8 cellular contexts compared by ENCODE assay signal in the genomic region with DNA sequence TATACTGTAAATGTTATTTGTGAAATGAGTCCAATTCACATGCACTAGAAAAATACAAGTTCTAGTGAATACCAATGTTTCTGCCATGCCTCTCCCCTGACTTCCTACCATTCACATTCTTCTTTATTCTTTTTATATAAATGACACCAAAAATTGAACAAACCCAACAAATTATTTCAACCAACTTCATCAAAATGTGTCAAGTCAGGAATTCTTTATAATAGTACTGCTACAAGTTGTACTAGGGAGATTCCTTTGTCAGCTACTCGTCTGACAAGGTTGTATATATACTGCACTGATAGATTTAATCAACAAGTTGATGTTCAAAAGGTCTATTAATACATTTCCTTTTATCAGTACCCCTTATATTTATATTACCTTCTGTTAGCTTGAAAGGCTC. TPM values are rescaled to one million over a fixed set of nuclear protein-coding genes. Genes with fewer than 3 reads are reported as not detected.
DNase-seq lines count a peak whose midpoint lies in the region; ATAC-seq and TF ChIP-seq lines count a peak whose summit lies in the region.

No MANE protein-coding gene starts in this region.

- peak overlapping the region; percentile 98 for H3K4me3 Mint-ChIP-seq in HFFc6
- H3K4me3 Mint-ChIP-seq in WTC11, result peak overlapping the region; percentile 93

- H3K36me3 Mint-ChIP-seq in HFFc6 (ENCODE audit: low read depth) (peaks cover 31% of the 10 kb centered on the region), WTC11 (no peaks in the 10 kb centered on the region)

- no peaks in the 10 kb centered on the region for H3K27me3 ChIP-seq in foreskin keratinocyte

- H3K27ac Mint-ChIP-seq in HFFc6 (peak overlapping the region; percentile 10), WTC11 (peak overlapping the region; percentile 84)

- POLR2A ChIA-PET in WTC11 (lab: Charles Lee), result interaction anchor here (6.0 kb wide), 1 partner anchor 166 kb away, joined by 78 read pairs; no protein-coding TSS in a partner anchor

- CTCF ChIA-PET in WTC11 (lab: Charles Lee), result no interaction called here

- H3K9me3 Mint-ChIP-seq in HFFc6 (no peaks in the 10 kb centered on the region), WTC11 (no peaks in the 10 kb centered on the region)

- peak overlapping the region in 3 of 7 experiments; percentile 84 to 97 (median 86) for H3K4me3 ChIP-seq in skin epidermis

- H3K4me1 Mint-ChIP-seq in HFFc6 (ENCODE audit: low read depth), result peaks cover 45% of the 10 kb centered on the region
- peaks cover 65% of the 10 kb centered on the region for H3K4me1 Mint-ChIP-seq in WTC11

- no peaks in the 10 kb centered on the region; the same call in 1 of the 2 replicates for H3K27me3 Mint-ChIP-seq in HFFc6 (ENCODE audit: insufficient read depth)
- no peaks in the 10 kb centered on the region; the same call in 1 of the 2 replicates for H3K27me3 Mint-ChIP-seq in WTC11 (ENCODE audit: low read depth)

- DNase-seq in HFFc6, result no peak
- DNase-seq in WTC11 (ENCODE audit: low spot score), result no peak
- DNase-seq in foreskin keratinocyte, result no peak
- no peak for DNase-seq in COLO829 (ENCODE audit: low spot score)
- no peak for DNase-seq in NCI-H446 (lab: John Stamatoyannopoulos, UW)
- no peak for DNase-seq in RKO (ENCODE audit: low spot score)

- peaks cover 33% of the 10 kb centered on the region for H3K4me1 ChIP-seq in foreskin keratinocyte

- H3K27ac ChIP-seq in foreskin keratinocyte (peak overlapping the region; percentile 97), skin epidermis (peak overlapping the region in 12 of 21 experiments; percentile 12 to 100 (median 98))

- no peak for TF ChIP-seq CTCF in HFFc6 (IDR thresholded peaks at IDR 0.05)
- no peak for TF ChIP-seq CTCF in WTC11 (IDR thresholded peaks at IDR 0.05)
- no peak for TF ChIP-seq CTCF in foreskin keratinocyte (conservative IDR thresholded peaks at IDR 0.05)

- no peak for ATAC-seq in WTC11
- no peak for ATAC-seq in foreskin keratinocyte
- ATAC-seq in activated CD4-positive, CD25-positive, alpha-beta regulatory T cell treated with anti-CD3 and anti-CD28 coated beads, Interleukin-2, amount 50 U/mL, for 24 hours, result no peak

TF ChIP-seq in WTC11, 78 proteins besides CTCF, POLR2A, EP300 and RAD21:
- no peak for TF ChIP-seq OVOL2 (CRISPR knock-in tag; IDR thresholded peaks at IDR 0.05; ENCODE audit: borderline replicate concordance)
- TF ChIP-seq, protein P1, sequence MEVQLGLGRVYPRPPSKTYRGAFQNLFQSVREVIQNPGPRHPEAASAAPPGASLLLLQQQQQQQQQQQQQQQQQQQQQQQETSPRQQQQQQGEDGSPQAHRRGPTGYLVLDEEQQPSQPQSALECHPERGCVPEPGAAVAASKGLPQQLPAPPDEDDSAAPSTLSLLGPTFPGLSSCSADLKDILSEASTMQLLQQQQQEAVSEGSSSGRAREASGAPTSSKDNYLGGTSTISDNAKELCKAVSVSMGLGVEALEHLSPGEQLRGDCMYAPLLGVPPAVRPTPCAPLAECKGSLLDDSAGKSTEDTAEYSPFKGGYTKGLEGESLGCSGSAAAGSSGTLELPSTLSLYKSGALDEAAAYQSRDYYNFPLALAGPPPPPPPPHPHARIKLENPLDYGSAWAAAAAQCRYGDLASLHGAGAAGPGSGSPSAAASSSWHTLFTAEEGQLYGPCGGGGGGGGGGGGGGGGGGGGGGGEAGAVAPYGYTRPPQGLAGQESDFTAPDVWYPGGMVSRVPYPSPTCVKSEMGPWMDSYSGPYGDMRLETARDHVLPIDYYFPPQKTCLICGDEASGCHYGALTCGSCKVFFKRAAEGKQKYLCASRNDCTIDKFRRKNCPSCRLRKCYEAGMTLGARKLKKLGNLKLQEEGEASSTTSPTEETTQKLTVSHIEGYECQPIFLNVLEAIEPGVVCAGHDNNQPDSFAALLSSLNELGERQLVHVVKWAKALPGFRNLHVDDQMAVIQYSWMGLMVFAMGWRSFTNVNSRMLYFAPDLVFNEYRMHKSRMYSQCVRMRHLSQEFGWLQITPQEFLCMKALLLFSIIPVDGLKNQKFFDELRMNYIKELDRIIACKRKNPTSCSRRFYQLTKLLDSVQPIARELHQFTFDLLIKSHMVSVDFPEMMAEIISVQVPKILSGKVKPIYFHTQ (CRISPR knock-in tag; IDR thresholded peaks at IDR 0.05), result no peak
- no peak for TF ChIP-seq NFYB (CRISPR knock-in tag; conservative IDR thresholded peaks at IDR 0.05; ENCODE audit: low read depth)
- no peak for TF ChIP-seq ZNF219 (CRISPR knock-in tag; IDR thresholded peaks at IDR 0.05; ENCODE audit: borderline replicate concordance)
- TF ChIP-seq, protein P2, sequence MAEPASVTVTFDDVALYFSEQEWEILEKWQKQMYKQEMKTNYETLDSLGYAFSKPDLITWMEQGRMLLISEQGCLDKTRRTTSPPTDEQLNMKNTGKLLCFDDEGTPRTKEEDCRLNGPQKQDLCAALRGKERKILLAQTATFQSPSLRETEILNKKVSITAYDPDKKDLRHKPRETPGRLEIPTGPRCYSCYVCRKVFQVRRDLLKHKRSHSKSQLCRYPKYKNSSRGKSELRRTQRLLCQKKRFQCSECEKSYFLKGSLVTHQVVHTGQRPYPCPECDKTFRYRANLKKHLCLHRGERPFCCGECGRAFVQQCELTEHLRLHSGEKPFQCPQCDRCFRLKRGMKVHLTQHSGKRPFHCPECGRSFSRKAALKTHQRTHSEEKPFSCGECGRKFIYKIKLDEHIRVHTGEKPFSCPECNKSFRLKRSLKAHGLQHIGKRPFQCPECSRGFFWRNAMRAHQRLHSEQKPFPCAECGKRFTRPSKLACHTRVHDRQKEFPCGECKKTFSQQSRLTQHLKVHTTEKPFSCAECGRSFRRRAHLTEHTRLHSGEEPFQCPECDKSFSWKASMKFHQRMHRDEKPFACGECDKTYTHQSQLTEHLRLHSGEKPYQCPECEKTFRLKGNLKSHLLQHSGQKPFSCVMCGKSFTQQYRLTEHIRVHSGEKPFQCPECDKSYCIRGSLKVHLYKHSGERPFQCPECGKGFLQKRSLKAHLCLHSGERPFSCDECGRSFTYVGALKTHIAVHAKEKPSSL (CRISPR knock-in tag; conservative IDR thresholded peaks at IDR 0.05), result no peak
- no peak for TF ChIP-seq JAZF1 (CRISPR knock-in tag; IDR thresholded peaks at IDR 0.05)
- TF ChIP-seq, protein P3, sequence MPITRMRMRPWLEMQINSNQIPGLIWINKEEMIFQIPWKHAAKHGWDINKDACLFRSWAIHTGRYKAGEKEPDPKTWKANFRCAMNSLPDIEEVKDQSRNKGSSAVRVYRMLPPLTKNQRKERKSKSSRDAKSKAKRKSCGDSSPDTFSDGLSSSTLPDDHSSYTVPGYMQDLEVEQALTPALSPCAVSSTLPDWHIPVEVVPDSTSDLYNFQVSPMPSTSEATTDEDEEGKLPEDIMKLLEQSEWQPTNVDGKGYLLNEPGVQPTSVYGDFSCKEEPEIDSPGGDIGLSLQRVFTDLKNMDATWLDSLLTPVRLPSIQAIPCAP (CRISPR knock-in tag; IDR thresholded peaks at IDR 0.05), result no peak
- TF ChIP-seq, protein P4, sequence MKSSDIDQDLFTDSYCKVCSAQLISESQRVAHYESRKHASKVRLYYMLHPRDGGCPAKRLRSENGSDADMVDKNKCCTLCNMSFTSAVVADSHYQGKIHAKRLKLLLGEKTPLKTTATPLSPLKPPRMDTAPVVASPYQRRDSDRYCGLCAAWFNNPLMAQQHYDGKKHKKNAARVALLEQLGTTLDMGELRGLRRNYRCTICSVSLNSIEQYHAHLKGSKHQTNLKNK (CRISPR knock-in tag; IDR thresholded peaks at IDR 0.05), result no peak
- no peak for TF ChIP-seq ZNF423 (CRISPR knock-in tag; IDR thresholded peaks at IDR 0.05)
- TF ChIP-seq EMX1 (CRISPR knock-in tag; IDR thresholded peaks at IDR 0.05), result no peak
- no peak for TF ChIP-seq TEAD4 (CRISPR knock-in tag; IDR thresholded peaks at IDR 0.05)

RNA-seq across cellular contexts. Expression of a gene that starts 3.0 kb away (rescaled TPM):
- total RNA-seq in HFFc6 (2021; fragmentation: NEBNext Ultra II Directional; extraction: Animal tissue kit (Norgen Biotek cat#: 25700)), result 100 to 1,000 TPM in 5 of 6 experiments, 10 to 100 TPM in 1; 89.5 to 131 (median 114) TPM
- total RNA-seq in WTC11 (2021) (133 to 148 TPM (median 139 TPM) in 3 replicates), foreskin keratinocyte (100 and 107 TPM in 2 replicates)
- 25.8 and 29.6 TPM in 2 replicates for polyA plus RNA-seq in foreskin keratinocyte
